ENCODE assay signal across 10 cellular contexts in genomic region chr7:137936509-137937201, GRCh38.
DNase-seq lines count a peak whose midpoint lies in the region; ATAC-seq, FAIRE-seq and TF ChIP-seq lines count a peak whose summit lies in the region.
"Had no signal": no experiment of that assay in that cellular context is flagged by ENCODE, and none has a peak within 500 bp of the region (broad histone marks: within the 10 kb centered on the region; RNA-seq: fewer than 3 reads in every experiment).

No MANE protein-coding gene starts in this region.

- FAIRE-seq in K562 (lab: Jason Lieb, UNC), result no peak
- no peak for FAIRE-seq in D721Med (lab: Jason Lieb, UNC)

- no peaks in the 10 kb centered on the region for H3K9me1 ChIP-seq in K562 (ENCODE audit: control insufficient read depth, insufficient read depth, low read length)

- no peak for TF ChIP-seq CTCF in cardiac muscle cell (IDR thresholded peaks at IDR 0.05; ENCODE audit: low read depth, low read length)
- no peak for TF ChIP-seq CTCF in K562 (IDR thresholded peaks at IDR 0.05 in 2 of 3, conservative IDR thresholded peaks at IDR 0.05 in 1 of 3; ENCODE audit: insufficient read depth in 2 of 3, low read depth in 1 of 3, low read length in 3 of 3)
- TF ChIP-seq CTCF in tibial artery (IDR thresholded peaks at IDR 0.05), result no peak
- TF ChIP-seq CTCF in D721Med (IDR thresholded peaks at IDR 0.05; ENCODE audit: insufficient read depth, missing control alignments), result no peak

- H3K27me3 ChIP-seq in cardiac muscle cell (no peaks in the 10 kb centered on the region), K562 (ENCODE audit: control insufficient read depth in 2 of 2, insufficient read depth in 2 of 2, low read length in 2 of 2) (no peaks in the 10 kb centered on the region), tibial artery (no peaks in the 10 kb centered on the region)

- H3K9ac ChIP-seq in K562 (ENCODE audit: insufficient read depth in 1 of 2, low read depth in 2 of 2, low read length in 2 of 2), result peak overlapping the region; percentile 5 to 40; a peak in 2 of 4 replicates

- H3K9me3 Mint-ChIP-seq in naive thymus-derived CD8-positive, alpha-beta T cell, result no peaks in the 10 kb centered on the region

- H3K4me3 ChIP-seq in cardiac muscle cell (no peak overlapping the region), K562 (no peak overlapping the region), tibial artery (peak overlapping the region in 1 of 2 donors; percentile 7)

- H3K79me2 ChIP-seq in K562 (ENCODE audit: control insufficient read depth, insufficient read depth, low read length), result peaks cover 89% of the 10 kb centered on the region

- no TSS peak for BruUV-seq in K562 (replicated peaks; lab: Mats Ljungman, UMichigan)

- H3K9me3 ChIP-seq in cardiac muscle cell (ENCODE audit: low read depth) (no peaks in the 10 kb centered on the region), K562 (replicated peaks; ENCODE audit: control insufficient read depth, insufficient read depth, low read depth, low read length) (no peaks in the 10 kb centered on the region), tibial artery (no peaks in the 10 kb centered on the region)

- H3K4me1 ChIP-seq in cardiac muscle cell (ENCODE audit: low read depth), result peaks cover 61% of the 10 kb centered on the region
- H3K4me1 ChIP-seq in K562 (replicated peaks in 1 of 2; ENCODE audit: control insufficient read depth in 2 of 2, insufficient read depth in 2 of 2, low read length in 2 of 2), result peaks cover 25 to 72% of the 10 kb centered on the region in 2 experiments
- H3K4me1 ChIP-seq in tibial artery, result peaks cover 5 to 95% (median 70%) of the 10 kb centered on the region in 4 donors

- peak overlapping the region in 3 of 10 donors; percentile 3 to 27 (median 11) for H3K4me3 Mint-ChIP-seq in naive thymus-derived CD8-positive, alpha-beta T cell

- TF ChIP-seq EP300 in K562 (IDR thresholded peaks at IDR 0.05; ENCODE audit: low read length), result no peak

- no peaks in the 10 kb centered on the region for H4K20me1 ChIP-seq in K562 (replicated peaks; ENCODE audit: control insufficient read depth, insufficient read depth, low read length)

- no peaks in the 10 kb centered on the region for H3K36me3 ChIP-seq in cardiac muscle cell
- H3K36me3 ChIP-seq in K562 (ENCODE audit: control insufficient read depth, insufficient read depth, low read length), result peaks cover 6% of the 10 kb centered on the region
- H3K36me3 ChIP-seq in tibial artery, result no peaks in the 10 kb centered on the region

- 74% methylated on average over 9 of the region's 9 CpGs for WGBS in K562 (ENCODE audit: insufficient coverage, low coverage, missing lambda C conversion rate)

- H3K4me2 ChIP-seq in K562 (ENCODE audit: insufficient read depth, low read length), result peak overlapping the region; percentile 54; the same call in 1 of the 2 replicates

- TF ChIP-seq POLR2A in K562 (conservative IDR thresholded peaks at IDR 0.05), result no peak

- POLR2A ChIA-PET in K562 (lab: Yijun Ruan, JAX), result interaction anchor here (0.7 to 1.5 kb wide), 4 partner anchors 8 to 22 kb away, joined by 3 to 5 read pairs (median 4); no protein-coding TSS in a partner anchor
- POLR2A ChIA-PET in naive thymus-derived CD8-positive, alpha-beta T cell (lab: Charles Lee), result no interaction called here

- intact Hi-C loops in cardiac septum (cut with DNase I) (no loop called here), K562 (cut with micrococcal nuclease) (no loop called here), tibial artery (cut with DNase I; ENCODE audit: low total_unique reads) (no loop called here)

- peak overlapping the region; percentile 72 for H3K27ac ChIP-seq in cardiac muscle cell
- H3K27ac ChIP-seq in K562 (ENCODE audit: extremely low read depth, low read depth, low read length), result peak overlapping the region; percentile 60
- peak overlapping the region; percentile 62 to 63 for H3K27ac ChIP-seq in tibial artery

- H3K27me3 Mint-ChIP-seq in naive thymus-derived CD8-positive, alpha-beta T cell, result no peaks in the 10 kb centered on the region

- H3K27ac Mint-ChIP-seq in naive thymus-derived CD8-positive, alpha-beta T cell, result peak overlapping the region; percentile 57 to 98 (median 92)

- in situ Hi-C loops in K562 (cut with MboI), result no loop called here

- H3K4me1 Mint-ChIP-seq in naive thymus-derived CD8-positive, alpha-beta T cell, result peaks cover 19 to 43% (median 39%) of the 10 kb centered on the region in 4 donors

- CTCF ChIA-PET in K562 (lab: Yijun Ruan, JAX; ENCODE audit: low intra/inter-chr PET ratio), result no interaction called here

- DNase-seq in cardiac muscle cell (ENCODE audit: low read depth in 1 of 2, low spot score in 1 of 2) (no peak), cardiac septum (ENCODE audit: low spot score) (no peak), K562 (ENCODE audit: extremely low read depth in 1 of 4, low spot score in 3 of 4) (no peak), tibial artery (no peak), D721Med (ENCODE audit: insufficient read length, low spot score) (no peak), GOT3 (lab: John Stamatoyannopoulos, UW) (no peak), Ammon's horn (ENCODE audit: low spot score) (no peak)
- DNase-seq in naive thymus-derived CD8-positive, alpha-beta T cell, result no peak
- DNase-seq: activated effector memory CD4-positive, alpha-beta T cell treated with anti-CD3 and anti-CD28 coated beads, Interleukin-2, amount 50 U/mL, for 16 hours; NCI-H1436 had no signal

- peaks cover 0 to 5% (median 0%) of the 10 kb centered on the region in 3 donors for H3K36me3 Mint-ChIP-seq in naive thymus-derived CD8-positive, alpha-beta T cell

- no peak for TF ChIP-seq RAD21 in K562 (CRISPR knock-in tag; conservative IDR thresholded peaks at IDR 0.05 in 1 of 2, IDR thresholded peaks at IDR 0.05 in 1 of 2)

- ATAC-seq in K562, result no peak
- no peak for ATAC-seq in naive thymus-derived CD8-positive, alpha-beta T cell

- H2AFZ ChIP-seq in K562 (ENCODE audit: low read depth, low read length), result no peak overlapping the region

TF ChIP-seq in K562, 482 proteins besides CTCF, POLR2A, EP300 and RAD21:
- no peak for TF ChIP-seq HMG20A (CRISPR knock-in tag; conservative IDR thresholded peaks at IDR 0.05)
- no peak for TF ChIP-seq ZFP30 (CRISPR knock-in tag; IDR thresholded peaks at IDR 0.05; ENCODE audit: borderline replicate concordance)
- TF ChIP-seq NFIX (CRISPR knock-in tag; IDR thresholded peaks at IDR 0.05; ENCODE audit: low read depth), result 0 out of 2 replicates have a peak, but pooled peaks have one; percentile 5
- TF ChIP-seq TSHZ1 (CRISPR knock-in tag; IDR thresholded peaks at IDR 0.05), result no peak
- 0 out of 2 replicates have a peak, but pooled peaks have one; percentile 16 for TF ChIP-seq HIVEP1 (CRISPR knock-in tag; IDR thresholded peaks at IDR 0.05)
- TF ChIP-seq, protein P1, sequence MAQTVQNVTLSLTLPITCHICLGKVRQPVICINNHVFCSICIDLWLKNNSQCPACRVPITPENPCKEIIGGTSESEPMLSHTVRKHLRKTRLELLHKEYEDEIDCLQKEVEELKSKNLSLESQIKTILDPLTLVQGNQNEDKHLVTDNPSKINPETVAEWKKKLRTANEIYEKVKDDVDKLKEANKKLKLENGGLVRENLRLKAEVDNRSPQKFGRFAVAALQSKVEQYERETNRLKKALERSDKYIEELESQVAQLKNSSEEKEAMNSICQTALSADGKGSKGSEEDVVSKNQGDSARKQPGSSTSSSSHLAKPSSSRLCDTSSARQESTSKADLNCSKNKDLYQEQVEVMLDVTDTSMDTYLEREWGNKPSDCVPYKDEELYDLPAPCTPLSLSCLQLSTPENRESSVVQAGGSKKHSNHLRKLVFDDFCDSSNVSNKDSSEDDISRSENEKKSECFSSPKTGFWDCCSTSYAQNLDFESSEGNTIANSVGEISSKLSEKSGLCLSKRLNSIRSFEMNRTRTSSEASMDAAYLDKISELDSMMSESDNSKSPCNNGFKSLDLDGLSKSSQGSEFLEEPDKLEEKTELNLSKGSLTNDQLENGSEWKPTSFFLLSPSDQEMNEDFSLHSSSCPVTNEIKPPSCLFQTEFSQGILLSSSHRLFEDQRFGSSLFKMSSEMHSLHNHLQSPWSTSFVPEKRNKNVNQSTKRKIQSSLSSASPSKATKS (CRISPR knock-in tag; IDR thresholded peaks at IDR 0.05), result 0 out of 2 replicates have a peak, but pooled peaks have one; percentile 25
